In genomic region chr1:188709146-188709545, GRCh38 we compare ENCODE assay signal across 33 cellular contexts.
DNase-seq lines count a peak whose midpoint lies in the region; ATAC-seq and TF ChIP-seq lines count a peak whose summit lies in the region.
"Had no signal": no experiment of that assay in that cellular context is flagged by ENCODE, and none has a peak within 500 bp of the region (broad histone marks: within the 10 kb centered on the region; RNA-seq: fewer than 3 reads in every experiment).

No MANE protein-coding gene starts in this region.

- intact Hi-C loops in tibial artery (cut with DNase I; ENCODE audit: low total_unique reads) = no loop called here

- no peaks in the 10 kb centered on the region for H3K4me1 ChIP-seq in tibial artery
- H3K4me1 ChIP-seq: BLaER1 treated with 17β-estradiol and CSF1 and Interleukin-3, amounts not matched to agents 10 nM and 100 nM; foreskin keratinocyte; heart left ventricle; prostate gland; sigmoid colon had no signal

- DNase-seq in NCI-H1092 treated with DMSO at 0.1 percent for 48 hours (lab: John Stamatoyannopoulos, UW) (peak; percentile 44), NCI-H1092 (lab: John Stamatoyannopoulos, UW) (no peak), NCI-H345 (lab: John Stamatoyannopoulos, UW) (peak; percentile 55), dermis blood vessel endothelial cell (peak; percentile 69), tibial artery (no peak), GM13977 (ENCODE audit: low spot score) (no peak), NOMO-1 treated with dmso at 0.1 percent for 144 hours (lab: John Stamatoyannopoulos, UW; ENCODE audit: unreplicated experiment) (no peak)
- DNase-seq: activated CD4-positive, alpha-beta T cell treated with anti-CD3 and anti-CD28 coated beads, Interleukin-2, amount 50 U/mL, for 4 hours; activated gamma-delta T cell treated with Interleukin-2 at 50 U/mL for 16 hours; activated naive CD8-positive, alpha-beta T cell treated with anti-CD3 and anti-CD28 coated beads, Interleukin-2, amount 10 ng/mL, durations not matched to agents 7 days and 5 days; activated T-cell treated with anti-CD3 and anti-CD28 coated beads, Interleukin-2, amount 50 U/mL, for 48 hours; caudate nucleus; cortex of kidney; DND-41; foreskin keratinocyte; GF-D8; HCEC 1CT; heart left ventricle; KG1; left ventricle myocardium superior; NCI-H1694 treated with DMSO at 0.1 percent for 48 hours; NCI-H446 treated with DMSO at 0.1 percent for 48 hours; NK-92 treated with Interleukin-12 subunit alpha and Interleukin-12 subunit beta, amount 100 ng/mL, for 24 hours; PC-3; sigmoid colon; stimulated activated CD4-positive, alpha-beta T cell treated with anti-CD3 and anti-CD28 coated beads, Interleukin-4, amount 100 ng/mL, for 24 hours; T-helper 17 cell; trophoblast cell had no signal

- no peak overlapping the region for H3K27ac ChIP-seq in tibial artery
- H3K27ac ChIP-seq: 22Rv1; BLaER1 treated with 17β-estradiol and CSF1 and Interleukin-3, amounts not matched to agents 10 nM and 100 nM; foreskin keratinocyte; heart left ventricle; prostate gland; sigmoid colon had no signal

- no peaks in the 10 kb centered on the region for H3K9me3 ChIP-seq in tibial artery
- H3K9me3 ChIP-seq: BLaER1 treated with 17β-estradiol and CSF1 and Interleukin-3, amounts not matched to agents 10 nM and 100 nM; prostate gland; sigmoid colon had no signal

- TF ChIP-seq CTCF in tibial artery (IDR thresholded peaks at IDR 0.05) (no peak), GM13977 (IDR thresholded peaks at IDR 0.05; ENCODE audit: extremely low read depth, insufficient read depth, missing control alignments) (no peak)

- no peaks in the 10 kb centered on the region for H3K36me3 ChIP-seq in tibial artery
- H3K36me3 ChIP-seq: BLaER1 treated with 17β-estradiol and CSF1 and Interleukin-3, amounts not matched to agents 10 nM and 100 nM; heart left ventricle; prostate gland; sigmoid colon had no signal

- H3K4me3 ChIP-seq in tibial artery = no peak overlapping the region
- H3K4me3 ChIP-seq: BLaER1 treated with 17β-estradiol and CSF1 and Interleukin-3, amounts not matched to agents 10 nM and 100 nM; heart left ventricle; prostate gland; sigmoid colon had no signal

- no peaks in the 10 kb centered on the region for H3K27me3 ChIP-seq in tibial artery
- H3K27me3 ChIP-seq: BLaER1 treated with 17β-estradiol and CSF1 and Interleukin-3, amounts not matched to agents 10 nM and 100 nM; foreskin keratinocyte; heart left ventricle; sigmoid colon had no signal

- in situ Hi-C loops in GM13977 (cut with MboI; ENCODE audit: low pct_unique_long_range_greater_than_20kb, low sequenced_read_pairs, unreplicated experiment) = no loop called here

- ATAC-seq in GM18517 (IDR thresholded peaks at IDR 0.05; ENCODE audit: unreplicated experiment) = no peak
- ATAC-seq: activated CD4-positive, CD25-positive, alpha-beta regulatory T cell treated with anti-CD3 and anti-CD28 coated beads, Interleukin-2, amount 50 U/mL, for 24 hours; foreskin keratinocyte; heart left ventricle; left ventricle myocardium superior; PC-3; T-helper 17 cell had no signal

Comparison
In these comparisons a context has a peak if more than half of its experiments do, and no peak if none do; other contexts are left out.
1. DNase-seq: peak in NCI-H1092 treated with DMSO at 0.1 percent for 48 hours (single experiment), NCI-H345 (single experiment) and dermis blood vessel endothelial cell (single experiment); none in NCI-H1092 (single experiment), tibial artery (0 of 2), GM13977 (single experiment) and NOMO-1 treated with dmso at 0.1 percent for 144 hours (single experiment).